In the genomic region with DNA sequence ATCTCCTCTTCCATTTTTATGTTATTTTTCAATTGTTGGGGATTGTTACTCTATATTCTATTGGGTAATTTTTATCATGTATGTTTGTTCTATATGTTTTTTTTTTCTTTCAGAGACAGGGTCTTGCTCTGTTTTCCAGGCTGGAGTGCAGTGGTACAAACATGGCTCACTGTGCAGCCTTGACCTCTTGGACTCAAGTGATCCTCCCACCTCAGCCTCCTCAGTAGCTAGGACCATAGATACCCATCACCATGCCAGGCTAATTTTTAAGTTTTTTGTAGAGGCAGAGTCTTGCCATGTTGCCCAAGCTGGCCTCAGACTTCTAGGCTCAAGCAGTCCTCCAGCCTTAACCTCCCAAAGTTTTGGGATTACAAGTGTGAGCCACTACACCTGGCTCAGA, we compare ENCODE assay signal across 26 cellular contexts.
"Had no signal": no experiment of that assay in that cellular context is flagged by ENCODE, and none has a peak within 500 bp of the region (broad histone marks: within the 10 kb centered on the region; RNA-seq: fewer than 3 reads in every experiment).

No MANE protein-coding gene starts in this region.

- H3K27me3 Mint-ChIP-seq: activated CD4-positive, alpha-beta T cell treated with anti-CD3 and anti-CD28 coated beads for 36 hours; activated CD8-positive, alpha-beta memory T cell treated with anti-CD3 and anti-CD28 coated beads, Interleukin-2, amount 10 ng/mL, durations not matched to agents 7 days and 5 days; activated naive CD8-positive, alpha-beta T cell treated with anti-CD3 and anti-CD28 coated beads, Interleukin-2, amount 10 ng/mL, durations not matched to agents 7 days and 5 days; stimulated activated naive CD8-positive, alpha-beta T cell treated with anti-CD3 and anti-CD28 coated beads, Interleukin-15, Interleukin-2, amounts not matched to agents 100 ng/mL and 50 ng/mL, for 24 hours; type B pancreatic cell had no signal

- H3K4me1 ChIP-seq: colonic mucosa had no signal

- DNase-seq: activated CD4-positive, alpha-beta T cell treated with anti-CD3 and anti-CD28 coated beads for 36 hours; activated CD4-positive, CD25-positive, alpha-beta regulatory T cell; activated CD8-positive, alpha-beta memory T cell treated with anti-CD3 and anti-CD28 coated beads, Interleukin-2, amount 10 ng/mL, durations not matched to agents 7 days and 5 days; activated CD8-positive, alpha-beta T cell treated with anti-CD3 and anti-CD28 coated beads, Interleukin-2, amount 10 ng/mL, durations not matched to agents 7 days and 5 days; activated effector memory CD4-positive, alpha-beta T cell treated with Interleukin-2 at 50 U/mL for 16 hours; activated naive CD4-positive, alpha-beta T cell treated with Interleukin-2 at 50 U/mL for 16 hours; activated naive CD8-positive, alpha-beta T cell treated with anti-CD3 and anti-CD28 coated beads, Interleukin-2, amount 10 ng/mL, durations not matched to agents 7 days and 5 days; amniotic stem cell; colonic mucosa; effector CD8-positive, alpha-beta T cell; erythroblast; hypothalamus; immature natural killer cell; posterior cingulate gyrus; stimulated activated CD4-positive, alpha-beta T cell treated with anti-CD3 and anti-CD28 coated beads, Interleukin-4, amount 100 ng/mL, for 24 hours; uterus had no signal

- H3K27ac ChIP-seq: colonic mucosa, gastroesophageal sphincter, skin epidermis, uterus had no signal

- H3K36me3 ChIP-seq: colonic mucosa, uterus had no signal

- ATAC-seq: activated CD4-positive, alpha-beta T cell treated with anti-CD3 and anti-CD28 coated beads for 36 hours; activated CD8-positive, alpha-beta memory T cell treated with anti-CD3 and anti-CD28 coated beads, Interleukin-2, amount 10 ng/mL, durations not matched to agents 7 days and 5 days; activated CD8-positive, alpha-beta T cell treated with anti-CD3 and anti-CD28 coated beads, Interleukin-2, amount 10 ng/mL, durations not matched to agents 7 days and 5 days; gastroesophageal sphincter; left lobe of liver; sciatic nerve; stimulated activated effector memory CD8-positive, alpha-beta T cell treated with anti-CD3 and anti-CD28 coated beads, Interleukin-12 subunit alpha, Interleukin-12 subunit beta, amount 100 ng/mL, for 72 hours had no signal

- FAIRE-seq: bronchial epithelial cell had no signal

- H3K9me3 ChIP-seq: colonic mucosa, gastroesophageal sphincter, uterus had no signal

- H3K4me3 ChIP-seq: colonic mucosa, gastroesophageal sphincter, lung, skin epidermis, uterus had no signal

- H3K9me3 Mint-ChIP-seq: immature natural killer cell, nephron, type B pancreatic cell had no signal

- H3K27me3 ChIP-seq: colonic mucosa, gastroesophageal sphincter, uterus had no signal

- H3K4me3 Mint-ChIP-seq: activated CD4-positive, alpha-beta T cell treated with anti-CD3 and anti-CD28 coated beads for 36 hours; activated CD8-positive, alpha-beta memory T cell treated with anti-CD3 and anti-CD28 coated beads, Interleukin-2, amount 10 ng/mL, durations not matched to agents 7 days and 5 days; activated CD8-positive, alpha-beta T cell treated with anti-CD3 and anti-CD28 coated beads, Interleukin-2, amount 10 ng/mL, durations not matched to agents 7 days and 5 days; activated naive CD8-positive, alpha-beta T cell treated with anti-CD3 and anti-CD28 coated beads, Interleukin-2, amount 10 ng/mL, durations not matched to agents 7 days and 5 days; immature natural killer cell; nephron; stimulated activated effector memory CD8-positive, alpha-beta T cell treated with anti-CD3 and anti-CD28 coated beads, Interleukin-12 subunit alpha, Interleukin-12 subunit beta, amount 100 ng/mL, for 72 hours; stimulated activated naive CD8-positive, alpha-beta T cell treated with anti-CD3 and anti-CD28 coated beads, Interleukin-15, Interleukin-2, amounts not matched to agents 100 ng/mL and 50 ng/mL, for 24 hours; type B pancreatic cell had no signal

- H3K27ac Mint-ChIP-seq: activated CD4-positive, alpha-beta T cell treated with anti-CD3 and anti-CD28 coated beads for 36 hours; activated CD8-positive, alpha-beta memory T cell treated with anti-CD3 and anti-CD28 coated beads, Interleukin-2, amount 10 ng/mL, durations not matched to agents 7 days and 5 days; activated CD8-positive, alpha-beta T cell treated with anti-CD3 and anti-CD28 coated beads, Interleukin-2, amount 10 ng/mL, durations not matched to agents 7 days and 5 days; activated naive CD8-positive, alpha-beta T cell treated with anti-CD3 and anti-CD28 coated beads, Interleukin-2, amount 10 ng/mL, durations not matched to agents 7 days and 5 days; stimulated activated naive CD8-positive, alpha-beta T cell treated with anti-CD3 and anti-CD28 coated beads, Interleukin-15, Interleukin-2, amounts not matched to agents 100 ng/mL and 50 ng/mL, for 24 hours; type B pancreatic cell had no signal
